In genomic region chr4:153161599-153161971, GRCh38 we compare ENCODE assay signal across 22 cellular contexts. TPM values are rescaled to one million over a fixed set of nuclear protein-coding genes. Genes with fewer than 3 reads are reported as not detected.
DNase-seq lines count a peak whose midpoint lies in the region; ATAC-seq and TF ChIP-seq lines count a peak whose summit lies in the region.
"Had no signal": no experiment of that assay in that cellular context is flagged by ENCODE, and none has a peak within 500 bp of the region (broad histone marks: within the 10 kb centered on the region; RNA-seq: fewer than 3 reads in every experiment).

No MANE protein-coding gene starts in this region.

- TF ChIP-seq EP300 in SK-N-SH (IDR thresholded peaks at IDR 0.05; ENCODE audit: borderline replicate concordance in 1 of 2, low read depth in 1 of 2, low read length in 1 of 2), result no peak

- H3K27me3 ChIP-seq in SK-N-SH (ENCODE audit: insufficient read depth), result no peaks in the 10 kb centered on the region
- H3K27me3 ChIP-seq: brain microvascular endothelial cell, colonic mucosa, pancreas, right lobe of liver, upper lobe of right lung had no signal

- H3K9me3 ChIP-seq in SK-N-SH, result no peaks in the 10 kb centered on the region
- H3K9me3 ChIP-seq: colonic mucosa, pancreas, right lobe of liver, upper lobe of right lung had no signal

- 95% methylated on average over 2 of the region's 2 CpGs for WGBS in SK-N-SH (ENCODE audit: low lambda C conversion rate)

- H3K4me2 ChIP-seq in SK-N-SH, result no peak overlapping the region

- H3K27ac ChIP-seq in SK-N-SH (ENCODE audit: low read depth in 2 of 2, low read length in 1 of 2), result peak overlapping the region in 1 of 2 experiments; percentile 13; a peak in 1 of 4 replicates
- H3K27ac ChIP-seq: brain microvascular endothelial cell, C4-2B, colonic mucosa, pancreas, right lobe of liver, upper lobe of right lung had no signal

- no peaks in the 10 kb centered on the region for H4K20me1 ChIP-seq in SK-N-SH (ENCODE audit: insufficient read depth)

- no peak for TF ChIP-seq RAD21 in SK-N-SH (IDR thresholded peaks at IDR 0.05; ENCODE audit: low read length)

- POLR2A ChIA-PET in SK-N-SH (lab: Yijun Ruan, JAX), result no interaction called here

- no peaks in the 10 kb centered on the region for H3K36me3 ChIP-seq in SK-N-SH (replicated peaks in 1 of 2; ENCODE audit: control insufficient read depth in 1 of 2, insufficient read depth in 2 of 2, low read length in 1 of 2)
- H3K36me3 ChIP-seq: brain microvascular endothelial cell, colonic mucosa, pancreas, right lobe of liver, upper lobe of right lung had no signal

- CTCF ChIA-PET in SK-N-SH (lab: Yijun Ruan, JAX), result interaction anchor here (0.7 to 2.8 kb wide), 4 partner anchors 9 to 46 kb away, joined by 3 to 8 read pairs (median 4); no protein-coding TSS in a partner anchor

- peaks cover 12 to 20% of the 10 kb centered on the region in 2 experiments; a peak in 3 of 4 replicates for H3K4me1 ChIP-seq in SK-N-SH (ENCODE audit: control insufficient read depth in 1 of 2, insufficient read depth in 2 of 2, low read depth in 1 of 2, low read length in 1 of 2)
- H3K4me1 ChIP-seq: colonic mucosa, pancreas, right lobe of liver, upper lobe of right lung had no signal

- ATAC-seq in SK-N-SH treated with all-trans-retinoic acid at 6 μM for 48 hours (no peak), GM21737 (IDR thresholded peaks at IDR 0.05; ENCODE audit: unreplicated experiment) (no peak), GM19452 (IDR thresholded peaks at IDR 0.05; ENCODE audit: unreplicated experiment) (no peak)
- ATAC-seq: left lobe of liver, natural killer cell, right lobe of liver, T-cell, upper lobe of right lung had no signal

- H3K4me3 ChIP-seq in SK-N-SH (ENCODE audit: low read depth in 2 of 2, low read length in 1 of 2), result no peak overlapping the region
- H3K4me3 ChIP-seq: colonic mucosa, pancreas, right lobe of liver, upper lobe of right lung had no signal

- H2AFZ ChIP-seq in SK-N-SH (ENCODE audit: low read depth), result no peak overlapping the region

- H3K9ac ChIP-seq in SK-N-SH, result no peak overlapping the region

- DNase-seq in SK-N-SH, result no peak
- DNase-seq in astrocyte of the hippocampus (ENCODE audit: low read depth, low spot score), result peak; percentile 82
- DNase-seq in inferior parietal cortex (ENCODE audit: extremely low spot score), result peak; percentile 47
- DNase-seq in iPS-NIHi7 (ENCODE audit: extremely low spot score), result no peak
- no peak for DNase-seq in NCI-H526 (lab: John Stamatoyannopoulos, UW)
- DNase-seq: activated CD4-positive, alpha-beta T cell treated with anti-CD3 and anti-CD28 coated beads for 4 hours; activated naive CD8-positive, alpha-beta T cell treated with anti-CD3 and anti-CD28 coated beads for 36 hours; brain microvascular endothelial cell; colonic mucosa; endodermal cell; natural killer cell; pancreas; right lobe of liver; Right ventricle myocardium superior; stimulated activated CD4-positive, alpha-beta T cell treated with anti-CD3 and anti-CD28 coated beads, Interleukin-15, amount 100 ng/mL, for 24 hours; T-cell; upper lobe of right lung had no signal

- TF ChIP-seq CTCF in SK-N-SH (IDR thresholded peaks at IDR 0.05), result no peak

- peaks cover 19% of the 10 kb centered on the region for H3F3A ChIP-seq in SK-N-SH (replicated peaks; ENCODE audit: insufficient read depth)

- no peaks in the 10 kb centered on the region for H3K79me2 ChIP-seq in SK-N-SH (ENCODE audit: insufficient read depth)

- H3K9me2 ChIP-seq in SK-N-SH, result no peaks in the 10 kb centered on the region

TF ChIP-seq in SK-N-SH treated with all-trans-retinoic acid at 6 μM for 48 hours, 23 proteins besides CTCF, POLR2A, EP300 and RAD21:
- TF ChIP-seq ISL1 (CRISPR knock-in tag; IDR thresholded peaks at IDR 0.05), result peak; percentile 52; the same call in 1 of the 2 replicates
- TF ChIP-seq SNAI2 (CRISPR knock-in tag; IDR thresholded peaks at IDR 0.05), result no peak

TF ChIP-seq in SK-N-SH, 30 proteins besides CTCF, POLR2A, EP300 and RAD21:
- TF ChIP-seq, protein P1, sequence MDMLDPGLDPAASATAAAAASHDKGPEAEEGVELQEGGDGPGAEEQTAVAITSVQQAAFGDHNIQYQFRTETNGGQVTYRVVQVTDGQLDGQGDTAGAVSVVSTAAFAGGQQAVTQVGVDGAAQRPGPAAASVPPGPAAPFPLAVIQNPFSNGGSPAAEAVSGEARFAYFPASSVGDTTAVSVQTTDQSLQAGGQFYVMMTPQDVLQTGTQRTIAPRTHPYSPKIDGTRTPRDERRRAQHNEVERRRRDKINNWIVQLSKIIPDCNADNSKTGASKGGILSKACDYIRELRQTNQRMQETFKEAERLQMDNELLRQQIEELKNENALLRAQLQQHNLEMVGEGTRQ (IDR thresholded peaks at IDR 0.05; ENCODE audit: borderline replicate concordance, low read depth, low read length), result no peak
- TF ChIP-seq NRF1 (IDR thresholded peaks at IDR 0.05; ENCODE audit: low read depth, low read length), result no peak
- TF ChIP-seq MEF2A (IDR thresholded peaks at IDR 0.05; ENCODE audit: borderline replicate concordance, low read depth), result no peak
- no peak for TF ChIP-seq PBX3 (IDR thresholded peaks at IDR 0.05)
- TF ChIP-seq RCOR1 (IDR thresholded peaks at IDR 0.05; ENCODE audit: low read length), result no peak
- no peak for TF ChIP-seq JUND (IDR thresholded peaks at IDR 0.05)

RNA-seq across cellular contexts. Expression of gene TRIM2, which starts 42.7 kb away (rescaled TPM):
- polyA plus RNA-seq in SK-N-SH (2012; rRNA removed), result 16.4 and 21.2 TPM in 2 replicates
- polyA plus RNA-seq in SK-N-SH (2012; cell fraction: cytosol; rRNA removed), result 13.7 and 16.3 TPM in 2 replicates
- polyA plus RNA-seq in SK-N-SH (2012; cell fraction: nucleus; rRNA removed), result 21.6 and 24.9 TPM in 2 replicates

Comparison
In these comparisons a context has a peak if more than half of its experiments do, and no peak if none do; other contexts are left out.
1. DNase-seq: peak in astrocyte of the hippocampus (single experiment) and inferior parietal cortex (single experiment); none in SK-N-SH (single experiment), iPS-NIHi7 (single experiment) and NCI-H526 (0 of 2).